Comparison of ENCODE assay signal across 11 cellular contexts in the genomic region with DNA sequence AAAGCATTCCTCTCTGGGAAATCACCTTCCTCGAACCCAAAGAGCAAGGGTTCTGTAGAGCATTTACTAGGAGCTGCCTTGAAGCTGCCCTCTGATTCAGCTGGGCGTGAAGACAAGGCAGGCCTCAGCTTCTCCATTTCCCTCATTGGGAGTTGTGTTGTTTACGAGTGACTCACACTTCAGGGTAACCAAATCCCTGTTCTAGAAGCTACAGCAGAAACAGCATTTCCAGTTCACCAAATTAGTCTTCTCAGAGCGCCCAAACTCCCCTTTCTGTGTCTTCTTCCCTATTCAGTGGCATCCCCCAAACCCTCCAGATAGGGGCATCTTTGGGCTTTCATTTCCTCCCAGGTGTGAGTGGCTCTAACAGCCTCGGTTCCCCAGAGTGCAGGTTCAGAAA. TPM values are rescaled to one million over a fixed set of nuclear protein-coding genes. Genes with fewer than 3 reads are reported as not detected.
A peak's percentile ranks its signal among the peaks of the same experiment; 100 is the strongest.
DNase-seq lines count a peak whose midpoint lies in the region; ATAC-seq and TF ChIP-seq lines count a peak whose summit lies in the region.
"Had no signal": no experiment of that assay in that cellular context is flagged by ENCODE, and none has a peak within 500 bp of the region (broad histone marks: within the 10 kb centered on the region; RNA-seq: fewer than 3 reads in every experiment).

No MANE protein-coding gene starts in this region.

- H2BK120ac ChIP-seq in IMR-90 (ENCODE audit: low read depth, low read length) = no peak overlapping the region

- no peak overlapping the region for H2BK15ac ChIP-seq in IMR-90 (ENCODE audit: low read depth, low read length)

- no peak overlapping the region for H3K56ac ChIP-seq in IMR-90 (ENCODE audit: extremely low read depth, insufficient read depth, low read length)

- 80% methylated on average over 1 of the region's 5 CpGs; no CpG with 5 or more reads in 1 of the 2 experiments for WGBS in IMR-90 (ENCODE audit: extremely low coverage in 2 of 2, insufficient read length in 1 of 2), 2 experiments

- TF ChIP-seq CTCF in IMR-90 (conservative IDR thresholded peaks at IDR 0.05; ENCODE audit: low read depth, low read length) = no peak
- no peak for TF ChIP-seq CTCF in GM20000 (IDR thresholded peaks at IDR 0.05; ENCODE audit: extremely low read depth, missing control alignments)

- no peak overlapping the region for H4K91ac ChIP-seq in IMR-90 (ENCODE audit: insufficient read depth, low read depth, low read length)

- H4K5ac ChIP-seq in IMR-90 (ENCODE audit: low read depth, low read length) = no peak overlapping the region

- no peaks in the 10 kb centered on the region for H4K20me1 ChIP-seq in IMR-90 (ENCODE audit: insufficient read depth, low read length)

- CTCF ChIA-PET in IMR-90 (lab: Yijun Ruan, JAX) = interaction anchor here (0.7 to 0.9 kb wide), 2 partner anchors 133 to 137 kb away, joined by 3 read pairs; no protein-coding TSS in a partner anchor

- peak overlapping the region; percentile 1 for H2AFZ ChIP-seq in IMR-90 (replicated peaks; ENCODE audit: low read length, poor library complexity)

- H3K18ac ChIP-seq in IMR-90 (ENCODE audit: low read depth, low read length) = no peak overlapping the region

- no peak overlapping the region for H4K8ac ChIP-seq in IMR-90 (ENCODE audit: low read depth in 2 of 2, low read length in 2 of 2)

- H3K4ac ChIP-seq in IMR-90 (ENCODE audit: low read depth, low read length) = no peak overlapping the region

- no peak for ATAC-seq in CD4-positive, CD25-positive, alpha-beta regulatory T cell (ENCODE audit: low read depth in 2 of 2)
- ATAC-seq in IMR-90 (ENCODE audit: low read depth) = peak; percentile 84
- ATAC-seq: effector memory CD8-positive, alpha-beta T cell had no signal

- no peaks in the 10 kb centered on the region for H3K27me3 ChIP-seq in CD4-positive, CD25-positive, alpha-beta regulatory T cell (ENCODE audit: control insufficient read depth, insufficient read depth, low read length)
- H3K27me3 ChIP-seq in IMR-90 (ENCODE audit: control insufficient read depth, insufficient read depth, low read length) = peaks cover 20% of the 10 kb centered on the region

- H3K23ac ChIP-seq in IMR-90 (ENCODE audit: low read depth, low read length) = no peak overlapping the region

- peak overlapping the region in 1 of 4 donors; percentile 78 for H3K4me3 Mint-ChIP-seq in CD4-positive, CD25-positive, alpha-beta regulatory T cell
- H3K4me3 Mint-ChIP-seq: effector memory CD8-positive, alpha-beta T cell had no signal

- H3K4me1 ChIP-seq in CD4-positive, CD25-positive, alpha-beta regulatory T cell (ENCODE audit: control insufficient read depth, insufficient read depth, low read length, poor library complexity, severe bottlenecking) = peaks cover 16% of the 10 kb centered on the region
- H3K4me1 ChIP-seq in IMR-90 (ENCODE audit: control insufficient read depth, insufficient read depth, low read length) = peaks cover 7% of the 10 kb centered on the region; the same call in 1 of the 2 replicates

- peaks cover 3% of the 10 kb centered on the region for H3K36me3 Mint-ChIP-seq in CD4-positive, CD25-positive, alpha-beta regulatory T cell

- H3K9me3 Mint-ChIP-seq in CD4-positive, CD25-positive, alpha-beta regulatory T cell = no peaks in the 10 kb centered on the region
- H3K9me3 Mint-ChIP-seq: effector memory CD8-positive, alpha-beta T cell had no signal

- in situ Hi-C loops in IMR-90 (cut with MboI; ENCODE audit: low sequenced_read_pairs) = no loop called here

- H3K4me3 ChIP-seq in CD4-positive, CD25-positive, alpha-beta regulatory T cell (ENCODE audit: low read depth, low read length) = no peak overlapping the region
- H3K4me3 ChIP-seq in IMR-90 (ENCODE audit: insufficient read depth, low read depth, low read length) = no peak overlapping the region

- peak overlapping the region; percentile 49 to 74 (median 51) for H3K27ac Mint-ChIP-seq in CD4-positive, CD25-positive, alpha-beta regulatory T cell
- H3K27ac Mint-ChIP-seq: effector memory CD8-positive, alpha-beta T cell had no signal

- no peaks in the 10 kb centered on the region for H3K36me3 ChIP-seq in CD4-positive, CD25-positive, alpha-beta regulatory T cell (ENCODE audit: control insufficient read depth, insufficient read depth, low read length)
- H3K36me3 ChIP-seq in IMR-90 (ENCODE audit: control insufficient read depth, insufficient read depth, low read length) = no peaks in the 10 kb centered on the region

- peaks cover 7 to 34% (median 13%) of the 10 kb centered on the region in 4 donors for H3K4me1 Mint-ChIP-seq in CD4-positive, CD25-positive, alpha-beta regulatory T cell

- no peaks in the 10 kb centered on the region for H3K9me1 ChIP-seq in IMR-90 (ENCODE audit: insufficient read depth, low read length)

- DNase-seq in CD4-positive, CD25-positive, alpha-beta regulatory T cell = no peak
- DNase-seq in IMR-90 (peak; percentile 65), dedifferentiated amniotic fluid mesenchymal stem cell (ENCODE audit: extremely low spot score) (peak; percentile 36), myocyte (ENCODE audit: low read depth) (peak; percentile 53), GM20000 (ENCODE audit: low spot score) (no peak), NCI-H2107 treated with DMSO at 0.1 percent for 48 hours (lab: John Stamatoyannopoulos, UW; ENCODE audit: unreplicated experiment) (no peak), NCI-H2196 treated with DMSO at 0.1 percent for 48 hours (lab: John Stamatoyannopoulos, UW; ENCODE audit: unreplicated experiment) (no peak)
- DNase-seq in activated effector memory CD4-positive, alpha-beta T cell treated with anti-CD3 and anti-CD28 coated beads, Interleukin-2, amount 50 U/mL, for 16 hours = no peak
- DNase-seq: activated CD8-positive, alpha-beta memory T cell treated with anti-CD3 and anti-CD28 coated beads, Interleukin-2, amount 50 U/mL, for 48 hours; effector memory CD8-positive, alpha-beta T cell had no signal

- TF ChIP-seq RAD21 in IMR-90 (IDR thresholded peaks at IDR 0.05; ENCODE audit: low read length) = no peak

- H3K14ac ChIP-seq in IMR-90 (replicated peaks; ENCODE audit: low read depth, low read length) = no peak overlapping the region

- no peak overlapping the region for H2BK20ac ChIP-seq in IMR-90 (ENCODE audit: low read depth, low read length)

- no peak overlapping the region for H3K4me2 ChIP-seq in IMR-90 (ENCODE audit: low read depth, low read length)

- no peaks in the 10 kb centered on the region for H3K9me3 ChIP-seq in CD4-positive, CD25-positive, alpha-beta regulatory T cell (ENCODE audit: control insufficient read depth in 2 of 2, low read length in 2 of 2)
- no peaks in the 10 kb centered on the region for H3K9me3 ChIP-seq in IMR-90 (ENCODE audit: control insufficient read depth, insufficient read depth, low read length)

- H2AK9ac ChIP-seq in IMR-90 (replicated peaks; ENCODE audit: low read depth, low read length, poor library complexity) = no peak overlapping the region

- H3K79me1 ChIP-seq in IMR-90 (ENCODE audit: low read depth in 1 of 2, low read length in 2 of 2) = no peaks in the 10 kb centered on the region

- dilution Hi-C loops in IMR-90 (cut with HindIII; ENCODE audit: low sequenced_read_pairs, unreplicated experiment) = no loop called here

- no peak overlapping the region for H3K27ac ChIP-seq in CD4-positive, CD25-positive, alpha-beta regulatory T cell (ENCODE audit: insufficient read depth, low read length, poor library complexity, severe bottlenecking)
- no peak overlapping the region; the same call in 1 of the 2 replicates for H3K27ac ChIP-seq in IMR-90 (ENCODE audit: insufficient read depth, low read length)

- BruUV-seq in IMR-90 (replicated peaks; lab: Mats Ljungman, UMichigan) = no TSS peak

- no peak overlapping the region for H2BK5ac ChIP-seq in IMR-90 (ENCODE audit: low read depth, low read length, poor library complexity, severe bottlenecking)

- intact Hi-C loops in IMR-90 (cut with micrococcal nuclease) = no loop called here

- POLR2A ChIA-PET in IMR-90 (lab: Charles Lee; ENCODE audit: unreplicated experiment) = interaction anchor here (0.6 kb wide), 1 partner anchor 25 kb away, joined by 14 read pairs; no protein-coding TSS in a partner anchor

- TF ChIP-seq POLR2A in IMR-90 (IDR thresholded peaks at IDR 0.05; ENCODE audit: low read depth, low read length) = no peak

- H3K9ac ChIP-seq in IMR-90 (ENCODE audit: low read depth, low read length) = no peak overlapping the region

- no peak overlapping the region for H2AK5ac ChIP-seq in IMR-90 (ENCODE audit: low read depth, low read length)

- no peaks in the 10 kb centered on the region for H3K27me3 Mint-ChIP-seq in CD4-positive, CD25-positive, alpha-beta regulatory T cell
- H3K27me3 Mint-ChIP-seq: effector memory CD8-positive, alpha-beta T cell had no signal

TF ChIP-seq in IMR-90, 13 proteins besides CTCF, POLR2A, EP300 and RAD21:
- TF ChIP-seq RCOR1 (IDR thresholded peaks at IDR 0.05; ENCODE audit: insufficient replicate concordance, low read length) = no peak
- TF ChIP-seq FOS (IDR thresholded peaks at IDR 0.05; ENCODE audit: low read depth, low read length) = peak; percentile 30; the same call in 1 of the 2 replicates
- no peak for TF ChIP-seq BHLHE40 (IDR thresholded peaks at IDR 0.05; ENCODE audit: low read depth, low read length)
TF ChIP-seq in IMR-90: peak in this region for 1.

RNA-seq across cellular contexts. Expression of a gene that starts 0.9 kb away (rescaled TPM):
- total RNA-seq in CD4-positive, CD25-positive, alpha-beta regulatory T cell = 0.99 TPM
- under 1 TPM; 0.17 to 0.75 (median 0.41) TPM for polyA plus RNA-seq in CD4-positive, CD25-positive, alpha-beta regulatory T cell
- under 0.01 TPM in 1 of 2 replicates, not detected in the other for total RNA-seq in IMR-90 (2012; rRNA removed)
- polyA plus RNA-seq in IMR-90 (2012; rRNA removed) = 0.07 TPM in 1 of 2 replicates, not detected in the other
- 0.03 TPM in 1 of 2 replicates, not detected in the other for polyA plus RNA-seq in IMR-90 (2012; cell fraction: cytosol; rRNA removed)
- polyA plus RNA-seq in IMR-90 (2012; cell fraction: nucleus; rRNA removed; ENCODE audit: low replicate concordance) = 0.03 TPM in 1 of 2 replicates, not detected in the other
- 0.16 TPM in 1 of 2 replicates, not detected in the other for total RNA-seq in myocyte
- polyA plus RNA-seq in myocyte (2012) = not detected
- total RNA-seq: HT1080 had no signal

RNA-seq across cellular contexts. Expression of a gene that starts 41.8 kb away (rescaled TPM):
- 117 TPM for total RNA-seq in CD4-positive, CD25-positive, alpha-beta regulatory T cell
- polyA plus RNA-seq in CD4-positive, CD25-positive, alpha-beta regulatory T cell = 100 to 1,000 TPM; 161 to 205 (median 193) TPM
- total RNA-seq in IMR-90 (2012; rRNA removed) (not detected in 2 replicates), myocyte (not detected in 2 replicates)
- not detected in 2 replicates for polyA plus RNA-seq in IMR-90 (2012; rRNA removed)
- not detected in 2 replicates for polyA plus RNA-seq in IMR-90 (2012; cell fraction: cytosol; rRNA removed)
- not detected in 2 replicates for polyA plus RNA-seq in IMR-90 (2012; cell fraction: nucleus; rRNA removed; ENCODE audit: low replicate concordance)
- not detected for polyA plus RNA-seq in myocyte (2012)
- total RNA-seq: HT1080 had no signal

Comparison
In these comparisons a context has a peak if more than half of its experiments do, and no peak if none do; other contexts are left out.
1. DNase-seq: peak in IMR-90 (single experiment), dedifferentiated amniotic fluid mesenchymal stem cell (single experiment) and myocyte (single experiment); none in CD4-positive, CD25-positive, alpha-beta regulatory T cell (0 of 3), GM20000 (single experiment), NCI-H2107 treated with DMSO at 0.1 percent for 48 hours (single experiment), NCI-H2196 treated with DMSO at 0.1 percent for 48 hours (single experiment) and activated effector memory CD4-positive, alpha-beta T cell treated with anti-CD3 and anti-CD28 coated beads, Interleukin-2, amount 50 U/mL, for 16 hours (single experiment).
2. RNA of a gene that starts 41.8 kb away (total RNA-seq): 117 TPM in CD4-positive, CD25-positive, alpha-beta regulatory T cell (single experiment); not detected in IMR-90 and not detected in myocyte; every median in the first group is over 100 times any median in the second.